Comparison of ENCODE assay signal across 18 cellular contexts in the genomic region with DNA sequence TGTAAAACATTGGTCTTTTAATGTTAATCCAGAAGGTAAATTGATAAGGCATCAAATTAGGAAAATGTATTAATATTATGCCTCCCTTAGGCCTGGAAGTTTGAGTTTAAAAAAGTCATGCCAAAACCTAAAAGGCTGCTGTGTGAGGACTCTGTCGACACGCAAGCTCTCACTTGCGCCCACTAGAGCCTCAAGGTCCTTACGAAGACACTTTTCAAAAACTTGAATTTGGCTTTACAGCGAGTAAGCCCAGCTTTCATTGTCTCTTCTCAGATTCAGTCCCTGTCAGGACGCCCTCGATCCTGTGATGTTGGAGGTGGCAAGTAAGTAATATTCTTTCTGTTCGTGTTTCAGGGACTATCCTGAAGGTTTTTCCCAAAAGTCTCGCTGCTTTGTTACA.
A peak's percentile ranks its signal among the peaks of the same experiment; 100 is the strongest.
DNase-seq lines count a peak whose midpoint lies in the region; ATAC-seq and TF ChIP-seq lines count a peak whose summit lies in the region.
"Had no signal": no experiment of that assay in that cellular context is flagged by ENCODE, and none has a peak within 500 bp of the region (broad histone marks: within the 10 kb centered on the region; RNA-seq: fewer than 3 reads in every experiment).

No MANE protein-coding gene starts in this region.

- H3K9me3 ChIP-seq in CD4-positive, alpha-beta T cell (ENCODE audit: control insufficient read depth, low read length): no peaks in the 10 kb centered on the region
- no peaks in the 10 kb centered on the region for H3K9me3 ChIP-seq in DND-41 (ENCODE audit: insufficient read depth, low read length, severe bottlenecking)
- no peaks in the 10 kb centered on the region for H3K9me3 ChIP-seq in aorta (ENCODE audit: control insufficient read depth, low read length)
- H3K9me3 ChIP-seq: mucosa of descending colon, right atrium auricular region, SK-N-SH had no signal

- no peaks in the 10 kb centered on the region for H3K79me2 ChIP-seq in DND-41 (ENCODE audit: insufficient read depth, low read length)

- intact Hi-C loops in CD4-positive, alpha-beta T cell (cut with DNase I, micrococcal nuclease): no loop called here
- intact Hi-C loops in aorta (cut with DNase I): no loop called here

- no peak overlapping the region for H3K27ac ChIP-seq in CD4-positive, alpha-beta T cell (ENCODE audit: low read depth, low read length)
- H3K27ac ChIP-seq in DND-41 (ENCODE audit: low read length): peak overlapping the region; percentile 21
- no peak overlapping the region for H3K27ac ChIP-seq in aorta (ENCODE audit: low read depth in 1 of 2, low read length in 2 of 2)
- H3K27ac ChIP-seq: brain microvascular endothelial cell, right atrium auricular region had no signal

- peaks cover 17% of the 10 kb centered on the region for H3K4me1 ChIP-seq in DND-41 (ENCODE audit: insufficient read depth, low read length)
- no peaks in the 10 kb centered on the region for H3K4me1 ChIP-seq in aorta (ENCODE audit: control insufficient read depth in 1 of 2, insufficient read depth in 2 of 2, low read length in 2 of 2)

- DNase-seq in CD4-positive, alpha-beta T cell: peak in 2 of 10 experiments; percentile 11 to 21
- DNase-seq in DND-41 (no peak), aorta (no peak), chondrocyte (ENCODE audit: low spot score) (no peak), GM13977 (ENCODE audit: low spot score) (no peak)
- DNase-seq in central memory CD8-positive, alpha-beta T cell (ENCODE audit: low spot score in 2 of 2): no peak
- DNase-seq: brain microvascular endothelial cell; mucosa of descending colon; NCI-H2227 treated with DMSO at 0.1 percent for 48 hours; NCI-H82; nucleus accumbens; SK-N-SH; stimulated activated CD4-positive, alpha-beta T cell treated with anti-CD3 and anti-CD28 coated beads, Interleukin-15, amount 100 ng/mL, for 24 hours had no signal

- no peak overlapping the region for H2AFZ ChIP-seq in DND-41 (ENCODE audit: low read depth, low read length)

- H3K27me3 ChIP-seq in CD4-positive, alpha-beta T cell (ENCODE audit: control insufficient read depth, insufficient read depth, low read length): no peaks in the 10 kb centered on the region
- H3K27me3 ChIP-seq in DND-41 (ENCODE audit: insufficient read depth, low read length, poor library complexity): no peaks in the 10 kb centered on the region
- no peaks in the 10 kb centered on the region for H3K27me3 ChIP-seq in aorta (ENCODE audit: control insufficient read depth in 1 of 2, insufficient read depth in 2 of 2, low read length in 1 of 2)
- H3K27me3 ChIP-seq: brain microvascular endothelial cell, right atrium auricular region had no signal

- CTCF ChIA-PET in CD4-positive, alpha-beta T cell (lab: Charles Lee): interaction anchor here (0.6 to 1.4 kb wide), 9 partner anchors 9 to 220 kb away, joined by 3 to 6 read pairs (median 4); no protein-coding TSS in a partner anchor

- ATAC-seq in CD4-positive, alpha-beta T cell (ENCODE audit: poor library complexity): peak; percentile 57
- no peak for ATAC-seq in DND-41 (ENCODE audit: insufficient read depth, low read depth)
- ATAC-seq in central memory CD8-positive, alpha-beta T cell (replicated peaks; ENCODE audit: extremely low read depth, poor library complexity, severe bottlenecking): no peak
- ATAC-seq in aorta (ENCODE audit: low FRiP score): no peak
- no peak for ATAC-seq in HG03135 (IDR thresholded peaks at IDR 0.05; ENCODE audit: unreplicated experiment)
- ATAC-seq: left lobe of liver; mucosa of descending colon; stimulated activated effector memory CD8-positive, alpha-beta T cell treated with anti-CD3 and anti-CD28 coated beads, Interleukin-12 subunit alpha, Interleukin-12 subunit beta, amount 100 ng/mL, for 72 hours had no signal

- H3K9me3 Mint-ChIP-seq in CD4-positive, alpha-beta T cell: no peaks in the 10 kb centered on the region
- no peaks in the 10 kb centered on the region for H3K9me3 Mint-ChIP-seq in T-helper 1 cell treated with Interleukin-12 subunit alpha and Interleukin-12 subunit beta and Interleukin-4 antibody, amounts not matched to agents 30 μg/mL and 1 μg/mL, for 36 hours
- no peaks in the 10 kb centered on the region for H3K9me3 Mint-ChIP-seq in central memory CD8-positive, alpha-beta T cell
- no peaks in the 10 kb centered on the region for H3K9me3 Mint-ChIP-seq in chondrocyte (ENCODE audit: low read depth)
- H3K9me3 Mint-ChIP-seq: stimulated activated effector memory CD8-positive, alpha-beta T cell treated with anti-CD3 and anti-CD28 coated beads, Interleukin-12 subunit alpha, Interleukin-12 subunit beta, amount 100 ng/mL, for 72 hours had no signal

- H3K36me3 ChIP-seq in DND-41 (ENCODE audit: insufficient read depth, low read length): peaks cover 26% of the 10 kb centered on the region
- H3K36me3 ChIP-seq in aorta (ENCODE audit: control insufficient read depth in 1 of 2, insufficient read depth in 2 of 2, low read length in 1 of 2): peaks cover 0 to 5% of the 10 kb centered on the region in 2 donors

- H3K27me3 Mint-ChIP-seq in CD4-positive, alpha-beta T cell: no peaks in the 10 kb centered on the region
- no peaks in the 10 kb centered on the region for H3K27me3 Mint-ChIP-seq in T-helper 1 cell treated with Interleukin-12 subunit alpha and Interleukin-12 subunit beta and Interleukin-4 antibody, amounts not matched to agents 30 μg/mL and 1 μg/mL, for 36 hours (ENCODE audit: low read depth)
- no peaks in the 10 kb centered on the region for H3K27me3 Mint-ChIP-seq in central memory CD8-positive, alpha-beta T cell
- no peaks in the 10 kb centered on the region for H3K27me3 Mint-ChIP-seq in chondrocyte (ENCODE audit: low read depth)

- no peak overlapping the region for H3K4me2 ChIP-seq in DND-41 (ENCODE audit: insufficient read depth, low read length)
- H3K4me2 ChIP-seq: SK-N-SH had no signal

- H3K36me3 Mint-ChIP-seq in CD4-positive, alpha-beta T cell (ENCODE audit: low read depth): peaks cover 55% of the 10 kb centered on the region
- peaks cover 41% of the 10 kb centered on the region for H3K36me3 Mint-ChIP-seq in T-helper 1 cell treated with Interleukin-12 subunit alpha and Interleukin-12 subunit beta and Interleukin-4 antibody, amounts not matched to agents 30 μg/mL and 1 μg/mL, for 36 hours (ENCODE audit: low read depth)
- peaks cover 25% of the 10 kb centered on the region for H3K36me3 Mint-ChIP-seq in central memory CD8-positive, alpha-beta T cell (ENCODE audit: insufficient read depth)
- H3K36me3 Mint-ChIP-seq in chondrocyte (ENCODE audit: low read depth): peaks cover 21% of the 10 kb centered on the region

- H3K27ac Mint-ChIP-seq in CD4-positive, alpha-beta T cell: peak overlapping the region; percentile 89
- peak overlapping the region; percentile 59 for H3K27ac Mint-ChIP-seq in T-helper 1 cell treated with Interleukin-12 subunit alpha and Interleukin-12 subunit beta and Interleukin-4 antibody, amounts not matched to agents 30 μg/mL and 1 μg/mL, for 36 hours
- H3K27ac Mint-ChIP-seq in central memory CD8-positive, alpha-beta T cell (ENCODE audit: low read depth): peak overlapping the region; percentile 6
- no peak overlapping the region for H3K27ac Mint-ChIP-seq in chondrocyte (ENCODE audit: unreplicated experiment)
- H3K27ac Mint-ChIP-seq: stimulated activated effector memory CD8-positive, alpha-beta T cell treated with anti-CD3 and anti-CD28 coated beads, Interleukin-12 subunit alpha, Interleukin-12 subunit beta, amount 100 ng/mL, for 72 hours had no signal

- in situ Hi-C loops in GM13977 (cut with MboI; ENCODE audit: low pct_unique_long_range_greater_than_20kb, low sequenced_read_pairs, unreplicated experiment): no loop called here

- H3K4me3 Mint-ChIP-seq in CD4-positive, alpha-beta T cell: peak overlapping the region; percentile 66
- peak overlapping the region; percentile 54 for H3K4me3 Mint-ChIP-seq in T-helper 1 cell treated with Interleukin-12 subunit alpha and Interleukin-12 subunit beta and Interleukin-4 antibody, amounts not matched to agents 30 μg/mL and 1 μg/mL, for 36 hours
- no peak overlapping the region for H3K4me3 Mint-ChIP-seq in central memory CD8-positive, alpha-beta T cell
- H3K4me3 Mint-ChIP-seq in chondrocyte (ENCODE audit: unreplicated experiment): no peak overlapping the region
- H3K4me3 Mint-ChIP-seq: stimulated activated effector memory CD8-positive, alpha-beta T cell treated with anti-CD3 and anti-CD28 coated beads, Interleukin-12 subunit alpha, Interleukin-12 subunit beta, amount 100 ng/mL, for 72 hours had no signal

- POLR2A ChIA-PET in CD4-positive, alpha-beta T cell (lab: Charles Lee): interaction anchor here (0.8 to 3.4 kb wide), 8 partner anchors 21 to 168 kb away, joined by 3 to 17 read pairs (median 5); no protein-coding TSS in a partner anchor

- TF ChIP-seq CTCF in CD4-positive, alpha-beta T cell (IDR thresholded peaks at IDR 0.05): peak; percentile 46
- TF ChIP-seq CTCF in DND-41 (IDR thresholded peaks at IDR 0.05; ENCODE audit: borderline replicate concordance, extremely low read depth, low read length, poor library complexity, severe bottlenecking) (peak; percentile 3), chondrocyte (IDR thresholded peaks at IDR 0.05) (no peak), GM13977 (IDR thresholded peaks at IDR 0.05; ENCODE audit: extremely low read depth, insufficient read depth, missing control alignments) (no peak)

- H4K20me1 ChIP-seq in DND-41 (ENCODE audit: insufficient read depth, low read length): no peaks in the 10 kb centered on the region

- H3K9ac ChIP-seq in DND-41 (ENCODE audit: low read depth, low read length): no peak overlapping the region
- H3K9ac ChIP-seq: SK-N-SH had no signal

- H3K4me3 ChIP-seq in DND-41 (ENCODE audit: low read depth in 1 of 2, low read length in 2 of 2) (no peak overlapping the region), aorta (ENCODE audit: low read length in 2 of 2) (no peak overlapping the region)
- H3K4me3 ChIP-seq: mucosa of descending colon, right atrium auricular region had no signal

- WGBS in aorta, 2 donors: 87 to 91% methylated on average over 9 of the region's 9 CpGs

- peaks cover 47% of the 10 kb centered on the region for H3K4me1 Mint-ChIP-seq in CD4-positive, alpha-beta T cell (ENCODE audit: low read depth)
- H3K4me1 Mint-ChIP-seq in T-helper 1 cell treated with Interleukin-12 subunit alpha and Interleukin-12 subunit beta and Interleukin-4 antibody, amounts not matched to agents 30 μg/mL and 1 μg/mL, for 36 hours (ENCODE audit: low read depth): peaks cover 27% of the 10 kb centered on the region
- H3K4me1 Mint-ChIP-seq in central memory CD8-positive, alpha-beta T cell: peaks cover 9% of the 10 kb centered on the region
- H3K4me1 Mint-ChIP-seq in chondrocyte (ENCODE audit: low read depth): peaks cover 3% of the 10 kb centered on the region

Comparison
In these comparisons a context has a peak if more than half of its experiments do, and no peak if none do; other contexts are left out.
1. H3K4me3 Mint-ChIP-seq: peak in CD4-positive, alpha-beta T cell (single experiment) and T-helper 1 cell treated with Interleukin-12 subunit alpha and Interleukin-12 subunit beta and Interleukin-4 antibody, amounts not matched to agents 30 μg/mL and 1 μg/mL, for 36 hours (single experiment); none in central memory CD8-positive, alpha-beta T cell (single experiment) and chondrocyte (single experiment).
2. CTCF ChIP-seq: peak in CD4-positive, alpha-beta T cell (single experiment) and DND-41 (single experiment); none in chondrocyte (single experiment) and GM13977 (single experiment).